Comparison of ENCODE assay signal across 18 cellular contexts in genomic region chr20:62412194-62413024, GRCh38. TPM values are rescaled to one million over a fixed set of nuclear protein-coding genes. Genes with fewer than 3 reads are reported as not detected.
A peak's percentile ranks its signal among the peaks of the same experiment; 100 is the strongest.
DNase-seq lines count a peak whose midpoint lies in the region; ATAC-seq and TF ChIP-seq lines count a peak whose summit lies in the region.
"Had no signal": no experiment of that assay in that cellular context is flagged by ENCODE, and none has a peak within 500 bp of the region (broad histone marks: within the 10 kb centered on the region; RNA-seq: fewer than 3 reads in every experiment).

No MANE protein-coding gene starts in this region.

- H3K4me3 ChIP-seq in RWPE2 (ENCODE audit: severe bottlenecking) (no peak overlapping the region), mucosa of descending colon (no peak overlapping the region), transverse colon (peak overlapping the region in 2 of 4 donors; percentile 17 to 19), HAP-1 (no peak overlapping the region)

- TF ChIP-seq CTCF in RWPE2 (IDR thresholded peaks at IDR 0.05; ENCODE audit: poor library complexity, severe bottlenecking) (no peak), mucosa of descending colon (IDR thresholded peaks at IDR 0.05) (no peak), transverse colon (IDR thresholded peaks at IDR 0.05) (peak in 1 of 5 experiments; percentile 20)

- intact Hi-C loops in mucosa of descending colon (cut with DNase I, micrococcal nuclease) (no loop called here), transverse colon (cut with DNase I; ENCODE audit: low total_unique reads) (loop anchor here (5.0 to 10.0 kb wide), 3 partner anchors 85 to 758 kb away; no protein-coding TSS in a partner anchor)

- no peaks in the 10 kb centered on the region for H3K4me1 ChIP-seq in RWPE2 (ENCODE audit: insufficient read depth, poor library complexity, severe bottlenecking)
- peaks cover 43% of the 10 kb centered on the region for H3K4me1 ChIP-seq in mucosa of descending colon (ENCODE audit: low read depth)
- peaks cover 31 to 68% (median 59%) of the 10 kb centered on the region in 4 donors for H3K4me1 ChIP-seq in transverse colon
- H3K4me1 ChIP-seq in HAP-1: peaks cover 5% of the 10 kb centered on the region; the same call in 1 of the 2 replicates

- H3K36me3 ChIP-seq in RWPE2 (ENCODE audit: low read depth) (no peaks in the 10 kb centered on the region), mucosa of descending colon (ENCODE audit: low read depth) (no peaks in the 10 kb centered on the region), transverse colon (no peaks in the 10 kb centered on the region), HAP-1 (replicated peaks) (no peaks in the 10 kb centered on the region)

- H3K27me3 ChIP-seq in RWPE2 (ENCODE audit: insufficient read depth, poor library complexity, severe bottlenecking) (no peaks in the 10 kb centered on the region), transverse colon (no peaks in the 10 kb centered on the region), HAP-1 (ENCODE audit: low read depth) (no peaks in the 10 kb centered on the region)

- H3K9me3 ChIP-seq in RWPE2 (ENCODE audit: severe bottlenecking): no peaks in the 10 kb centered on the region
- no peaks in the 10 kb centered on the region for H3K9me3 ChIP-seq in mucosa of descending colon
- no peaks in the 10 kb centered on the region for H3K9me3 ChIP-seq in transverse colon
- H3K9me3 ChIP-seq in HAP-1: no peaks in the 10 kb centered on the region
- H3K9me3 ChIP-seq: SK-N-SH had no signal

- no peak for TF ChIP-seq EP300 in transverse colon (IDR thresholded peaks at IDR 0.05; ENCODE audit: low read depth)

- H3K27ac ChIP-seq in RWPE2 (ENCODE audit: poor library complexity, severe bottlenecking): no peak overlapping the region
- peak overlapping the region; percentile 71 to 92 (median 83) for H3K27ac ChIP-seq in transverse colon
- H3K27ac ChIP-seq in caudate nucleus (ENCODE audit: low read depth, low read length): no peak overlapping the region

- in situ Hi-C loops in transverse colon (cut with MboI; ENCODE audit: low pct_ligation_motif_present in 1 of 4, low pct_unique_long_range_greater_than_20kb in 1 of 4, low sequenced_read_pairs in 3 of 4) (no loop called here), HAP-1 (cut with MboI; ENCODE audit: low sequenced_read_pairs) (no loop called here)

- peak; percentile 72 for TF ChIP-seq POLR2A in transverse colon (IDR thresholded peaks at IDR 0.05)

- WGBS in transverse colon (ENCODE audit: low coverage in 1 of 2), 2 donors: 58% methylated on average over 14 of the region's 22 CpGs; no CpG with 5 or more reads in 1 of the 2 donors

- ATAC-seq in RWPE2 (ENCODE audit: low read depth) (no peak), mucosa of descending colon (peak; percentile 79)
- ATAC-seq: CD8-positive, alpha-beta T cell; Panc1 had no signal

- DNase-seq in NCI-H345 (lab: John Stamatoyannopoulos, UW) (peak; percentile 54), NCI-H345 treated with DMSO at 0.1 percent for 48 hours (lab: John Stamatoyannopoulos, UW; ENCODE audit: unreplicated experiment) (no peak), RWPE2 (ENCODE audit: low spot score) (peak; percentile 90), mucosa of descending colon (peak; percentile 91 to 94 (median 92)), transverse colon (peak; percentile 88), HAP-1 (ENCODE audit: low spot score in 2 of 2) (no peak), caudate nucleus (lab: John Stamatoyannopoulos, UW) (no peak)
- no peak for DNase-seq in activated CD4-positive, alpha-beta T cell treated with anti-CD3 and anti-CD28 coated beads for 4 hours
- DNase-seq: CD8-positive, alpha-beta T cell; Kasumi-1; MM.1S; NCI-H1930; Right ventricle myocardium superior; SK-N-SH had no signal

RNA-seq across cellular contexts. Expression of gene CABLES2, which starts 5.3 kb away (rescaled TPM):
- total RNA-seq in mucosa of descending colon (1 to 10 TPM; 5.4 to 9.3 (median 6.6) TPM), transverse colon (10 to 100 TPM in 1 of 4 donors, 1 to 10 TPM in 3; 3.7 to 10.1 (median 8.5) TPM)

RNA-seq across cellular contexts. Expression of gene RBBP8NL, which starts 14.9 kb away (rescaled TPM):
- 1 to 10 TPM; 2.3 to 7.0 (median 5.1) TPM for total RNA-seq in mucosa of descending colon
- total RNA-seq in transverse colon: 1 to 10 TPM in 3 of 4 donors, under 1 TPM in 1; 0.75 to 9.4 (median 4.3) TPM
- total RNA-seq: A172; CD8-positive, alpha-beta T cell; Daoy; NCI-H460; Right ventricle myocardium superior had no signal

RNA-seq across cellular contexts. Expression of gene RPS21, which starts 25.5 kb away (rescaled TPM):
- 1,000 to 10,000 TPM; 1,171 to 1,284 (median 1,191) TPM for total RNA-seq in mucosa of descending colon
- 1,000 to 10,000 TPM in 3 of 4 donors, 100 to 1,000 TPM in 1; 585 to 2,728 (median 1,375) TPM for total RNA-seq in transverse colon

RNA-seq across cellular contexts. Expression of gene LAMA5, which starts 45.3 kb away (rescaled TPM):
- total RNA-seq in mucosa of descending colon (100 to 1,000 TPM in 1 of 3 donors, 10 to 100 TPM in 2; 21.8 to 335 (median 40.7) TPM), transverse colon (100 to 1,000 TPM in 2 of 4 donors, 10 to 100 TPM in 2; 33.2 to 269 (median 91.3) TPM)

Comparison
In these comparisons a context has a peak if more than half of its experiments do, and no peak if none do; other contexts are left out.
1. DNase-seq: peak in NCI-H345 (single experiment), RWPE2 (single experiment), mucosa of descending colon (3 of 3) and transverse colon (single experiment); none in NCI-H345 treated with DMSO at 0.1 percent for 48 hours (single experiment), activated CD4-positive, alpha-beta T cell treated with anti-CD3 and anti-CD28 coated beads for 4 hours (0 of 2), HAP-1 (0 of 2) and caudate nucleus (0 of 61).
2. H3K27ac ChIP-seq: peak in transverse colon (4 of 4); none in RWPE2 (single experiment) and caudate nucleus (single experiment).